Comparison of ENCODE assay signal across 27 cellular contexts in the genomic region with DNA sequence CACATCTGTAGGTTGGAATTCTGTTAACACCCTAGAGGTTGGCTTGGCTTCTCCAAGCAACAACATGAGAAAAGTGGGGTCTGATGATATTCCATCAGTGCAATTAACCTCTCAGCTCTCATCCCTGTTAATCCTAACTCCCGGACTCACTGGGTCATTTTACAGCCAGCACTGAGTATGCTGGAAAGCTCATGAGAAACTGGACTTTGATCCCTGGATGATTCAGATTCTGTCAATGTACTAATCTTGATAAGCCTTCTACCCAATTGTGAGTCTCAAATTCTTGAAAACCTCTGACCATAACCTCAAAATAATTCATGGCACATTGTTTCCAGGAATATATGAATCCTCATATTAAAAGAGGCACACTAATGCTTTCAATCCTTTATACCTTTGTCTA.
"Had no signal": no experiment of that assay in that cellular context is flagged by ENCODE, and none has a peak within 500 bp of the region (broad histone marks: within the 10 kb centered on the region; RNA-seq: fewer than 3 reads in every experiment).

No MANE protein-coding gene starts in this region.

- H3K9me3 ChIP-seq: adrenal gland, gastroesophageal sphincter, left lung, neutrophil, spleen, suprapubic skin, tibial artery had no signal

- H3K4me3 ChIP-seq: adrenal gland, gastroesophageal sphincter, left lung, spleen, suprapubic skin, tibial artery had no signal

- ATAC-seq: activated CD4-positive, CD25-positive, alpha-beta regulatory T cell treated with anti-CD3 and anti-CD28 coated beads, Interleukin-2, amount 50 U/mL, for 24 hours; effector memory CD8-positive, alpha-beta T cell; gastroesophageal sphincter; left lung; T-helper 17 cell had no signal

- H3K36me3 ChIP-seq: adrenal gland, gastroesophageal sphincter, left lung, neutrophil, spleen, suprapubic skin, tibial artery, WERI-Rb-1 had no signal

- H3K4me1 ChIP-seq: adrenal gland, gastroesophageal sphincter, left lung, spleen, suprapubic skin, tibial artery had no signal

- H3K27ac ChIP-seq: adrenal gland, gastroesophageal sphincter, left lung, neutrophil, spleen, suprapubic skin, tibial artery, WERI-Rb-1 had no signal

- H3K27me3 ChIP-seq: adrenal gland, gastroesophageal sphincter, left lung, neutrophil, spleen, suprapubic skin, tibial artery had no signal

- DNase-seq: activated CD4-positive, alpha-beta T cell treated with anti-CD3 and anti-CD28 coated beads for 48 hours; activated CD4-positive, alpha-beta T cell treated with anti-CD3 and anti-CD28 coated beads, Interleukin-2, amount 50 U/mL, for 48 hours; activated CD8-positive, alpha-beta memory T cell treated with anti-CD3 and anti-CD28 coated beads for 24 hours; activated effector memory CD4-positive, alpha-beta T cell treated with Interleukin-2 at 50 U/mL for 16 hours; activated naive CD4-positive, alpha-beta T cell treated with Interleukin-2 at 50 U/mL for 16 hours; adrenal gland; aorta; caudate nucleus; cortex of kidney; effector memory CD8-positive, alpha-beta T cell; erythroblast; hippocampal formation; kidney; left lung; naive B cell; nephron progenitor cell; retina; spleen; stimulated activated naive CD4-positive, alpha-beta T cell; T-helper 17 cell; T1000; tibial artery; WERI-Rb-1 had no signal
